In the genomic region with DNA sequence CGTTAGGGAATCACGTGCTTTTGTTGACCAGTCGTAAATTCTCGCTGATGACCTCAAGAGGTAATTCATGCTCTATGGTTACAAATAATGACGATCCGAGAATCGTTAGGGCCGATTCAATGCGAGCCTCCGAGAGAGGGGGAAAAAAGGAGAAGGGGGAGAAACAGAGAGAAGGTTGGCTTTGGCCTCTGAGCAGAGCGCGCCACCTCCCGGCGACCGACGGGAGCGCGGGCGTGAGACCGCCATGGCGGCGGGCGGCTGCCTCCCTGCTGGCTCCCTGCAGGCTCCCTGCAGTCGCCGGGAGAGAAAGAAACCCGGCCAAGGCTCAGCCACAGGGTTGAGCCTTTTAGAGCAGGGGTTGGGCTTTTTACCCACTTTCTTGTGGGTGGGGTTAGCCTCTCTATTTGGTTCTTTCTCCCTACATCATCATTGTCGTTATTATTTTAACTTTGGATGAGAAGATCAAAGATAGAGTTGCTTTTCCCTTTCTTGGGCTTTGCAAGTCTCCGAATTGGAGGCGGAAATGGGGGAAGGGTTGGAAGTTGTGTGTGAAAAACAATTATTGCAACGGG, we compare ENCODE assay signal across 1 cellular context.
TF ChIP-seq lines count a peak whose summit lies in the region.

No MANE protein-coding gene starts in this region.

TF ChIP-seq in endothelial cell of umbilical vein, 7 proteins besides CTCF, POLR2A, EP300 and RAD21:
- TF ChIP-seq POLR2AphosphoS5 (IDR thresholded peaks at IDR 0.05; ENCODE audit: insufficient read depth, low read depth, low read length) = peak; percentile 35
- no peak for TF ChIP-seq JUN (IDR thresholded peaks at IDR 0.05; ENCODE audit: borderline replicate concordance, insufficient read depth, insufficient read length, low read depth)
